ENCODE assay signal across 12 cellular contexts in genomic region chr3:104519968-104520655, GRCh38.
DNase-seq lines count a peak whose midpoint lies in the region; ATAC-seq and TF ChIP-seq lines count a peak whose summit lies in the region.
"Had no signal": no experiment of that assay in that cellular context is flagged by ENCODE, and none has a peak within 500 bp of the region (broad histone marks: within the 10 kb centered on the region; RNA-seq: fewer than 3 reads in every experiment).

No MANE protein-coding gene starts in this region.

- no peak overlapping the region for H3K9ac ChIP-seq in endodermal cell (ENCODE audit: extremely low read depth, low read length, poor library complexity, severe bottlenecking)
- no peak overlapping the region for H3K9ac ChIP-seq in PC-3 (ENCODE audit: low read length)

- no peaks in the 10 kb centered on the region for H3K4me1 ChIP-seq in endodermal cell (ENCODE audit: control insufficient read depth, insufficient read depth, low read length)
- no peaks in the 10 kb centered on the region for H3K4me1 ChIP-seq in PC-3 (ENCODE audit: insufficient read depth, low read length)

- no peaks in the 10 kb centered on the region for H3K9me3 ChIP-seq in endodermal cell (ENCODE audit: control insufficient read depth, low read length)
- no peaks in the 10 kb centered on the region for H3K9me3 ChIP-seq in PC-3 (ENCODE audit: low read length)

- peak; percentile 76 for DNase-seq in GM12864 (ENCODE audit: low read depth)
- no peak for DNase-seq in endodermal cell
- no peak for DNase-seq in NCI-H748 treated with DMSO at 0.1 percent for 48 hours (lab: John Stamatoyannopoulos, UW)
- no peak for DNase-seq in PC-3
- DNase-seq in putamen (ENCODE audit: low spot score): no peak
- DNase-seq in kidney tubule cell (ENCODE audit: low spot score): no peak
- DNase-seq: foreskin fibroblast, NCI-H226 had no signal

- CTCF ChIA-PET in PC-3 (lab: Charles Lee): no interaction called here

- H3F3A ChIP-seq in PC-3 (ENCODE audit: low read length, unreplicated experiment): no peaks in the 10 kb centered on the region

- H3K4me1 Mint-ChIP-seq in endodermal cell: peaks cover 11% of the 10 kb centered on the region
- H3K4me1 Mint-ChIP-seq: neural crest cell had no signal

- H3K36me3 ChIP-seq in endodermal cell (ENCODE audit: control insufficient read depth, insufficient read depth, low read length) (no peaks in the 10 kb centered on the region), PC-3 (ENCODE audit: low read depth, low read length) (no peaks in the 10 kb centered on the region)

- TF ChIP-seq CTCF in GM12864 (IDR thresholded peaks at IDR 0.05; ENCODE audit: low read depth, low read length, missing control alignments) (no peak), endodermal cell (conservative IDR thresholded peaks at IDR 0.05) (no peak), PC-3 (conservative IDR thresholded peaks at IDR 0.05; ENCODE audit: low read depth, low read length) (no peak)

- H3K27me3 ChIP-seq in endodermal cell (ENCODE audit: control insufficient read depth, insufficient read depth, low read length, poor library complexity, severe bottlenecking) (no peaks in the 10 kb centered on the region), PC-3 (ENCODE audit: low read length) (no peaks in the 10 kb centered on the region)

- H3K79me2 ChIP-seq in PC-3 (ENCODE audit: low read length): no peaks in the 10 kb centered on the region

- no peaks in the 10 kb centered on the region for H3K9me2 ChIP-seq in PC-3 (replicated peaks; ENCODE audit: low read length)

- BruUV-seq in PC-3 (replicated peaks; lab: Mats Ljungman, UMichigan): no TSS peak

- H3K4me2 ChIP-seq in PC-3 (ENCODE audit: low read length): no peak overlapping the region

- intact Hi-C loops in PC-3 (cut with micrococcal nuclease): no loop called here

- H3K9me3 Mint-ChIP-seq in endodermal cell: peaks cover 6% of the 10 kb centered on the region

- H3K36me3 Mint-ChIP-seq in endodermal cell (ENCODE audit: low read depth): peaks cover 3% of the 10 kb centered on the region

- peak overlapping the region; percentile 67 for H3K27ac Mint-ChIP-seq in endodermal cell

- POLR2A ChIA-PET in PC-3 (lab: Charles Lee; ENCODE audit: unreplicated experiment): no interaction called here

- WGBS in endodermal cell (ENCODE audit: insufficient coverage in 1 of 2, insufficient read length in 1 of 2), 2 experiments: 80 to 85% methylated on average over 1 to 3 of the region's 3 CpGs

- no peaks in the 10 kb centered on the region for H3K27me3 Mint-ChIP-seq in endodermal cell (ENCODE audit: insufficient read depth)

- no peaks in the 10 kb centered on the region for H4K20me1 ChIP-seq in PC-3 (ENCODE audit: low read length)

- peak overlapping the region; percentile 32; the same call in 1 of the 2 replicates for H3K4me3 ChIP-seq in GM12864 (ENCODE audit: low read depth, low read length)
- H3K4me3 ChIP-seq in endodermal cell (ENCODE audit: low read length): no peak overlapping the region
- H3K4me3 ChIP-seq in PC-3 (ENCODE audit: low read length): no peak overlapping the region

- peak; percentile 29 for ATAC-seq in GM21526 (IDR thresholded peaks at IDR 0.05; ENCODE audit: low FRiP score, unreplicated experiment)
- ATAC-seq in HG03280 (IDR thresholded peaks at IDR 0.05; ENCODE audit: unreplicated experiment): peak; percentile 41
- ATAC-seq in PC-3: no peak

- H3K27ac ChIP-seq in endodermal cell (ENCODE audit: low read depth, low read length) (no peak overlapping the region), PC-3 (ENCODE audit: low read length) (no peak overlapping the region)
- H3K27ac ChIP-seq: C4-2B had no signal

- no peak overlapping the region for H2AFZ ChIP-seq in PC-3 (ENCODE audit: low read length)

- peak overlapping the region; percentile 4 for H3K4me3 Mint-ChIP-seq in endodermal cell
- H3K4me3 Mint-ChIP-seq: neural crest cell had no signal
